Comparison of ENCODE assay signal across 29 cellular contexts in the genomic region with DNA sequence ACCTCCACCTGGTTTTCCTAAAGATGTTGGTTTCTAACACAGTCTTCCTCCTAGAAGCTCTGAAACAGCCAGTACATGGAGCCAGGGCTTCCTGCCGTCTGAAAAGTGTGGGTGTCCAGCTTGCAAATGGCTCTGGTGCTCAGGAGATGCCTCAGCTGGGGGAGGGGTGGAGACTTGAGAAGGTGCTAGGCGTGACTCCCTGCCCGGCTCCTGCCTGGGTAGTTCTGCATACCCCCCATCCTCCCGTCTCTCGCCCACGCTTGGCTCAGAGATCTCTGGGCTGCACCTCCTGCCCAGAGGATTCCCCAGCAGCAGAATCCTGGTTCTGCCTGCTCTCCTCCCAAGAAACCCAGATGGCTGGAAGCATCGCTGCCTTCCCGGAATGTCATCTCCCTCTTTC. TPM values are rescaled to one million over a fixed set of nuclear protein-coding genes. Genes with fewer than 3 reads are reported as not detected.
"Had no signal": no experiment of that assay in that cellular context is flagged by ENCODE, and none has a peak within 500 bp of the region (broad histone marks: within the 10 kb centered on the region; RNA-seq: fewer than 3 reads in every experiment).

No MANE protein-coding gene starts in this region.

- H3K9me3 Mint-ChIP-seq: activated B cell treated with CpG ODN at 0.5 μM for 24 hours; activated CD8-positive, alpha-beta T cell treated with anti-CD3 and anti-CD28 coated beads for 36 hours; activated naive CD4-positive, alpha-beta T cell treated with anti-CD3 and anti-CD28 coated beads, Interleukin-2, amount 50 U/mL, for 72 hours; activated T-helper 2 cell treated with anti-CD3 and anti-CD28 coated beads, Interferon-gamma antibody, Interleukin-2, Interleukin-4, amounts not matched to agents 10 μg/mL and 5 μg/mL and 100 μg/mL, durations not matched to agents 14 hours and 24 hours and 36 hours; effector memory CD8-positive, alpha-beta T cell; immature natural killer cell; naive thymus-derived CD8-positive, alpha-beta T cell; stimulated activated memory B cell treated with anti-CD40 and anti-IgM and Interleukin-4, amounts not matched to agents 10 μg/mL and 1 μg/mL and 100 μg/mL, for 72 hours; stimulated activated naive CD8-positive, alpha-beta T cell treated with anti-CD3 and anti-CD28 coated beads, Interleukin-15, amount 100 ng/mL, for 72 hours; T-cell had no signal

- H3K27ac ChIP-seq: breast epithelium, colonic mucosa, left lung, parathyroid adenoma, right lobe of liver, tibial nerve had no signal

- H3K27me3 Mint-ChIP-seq: activated B cell treated with CpG ODN at 0.5 μM for 24 hours had no signal

- H3K4me1 Mint-ChIP-seq: activated CD8-positive, alpha-beta memory T cell treated with anti-CD3 and anti-CD28 coated beads, Interleukin-2, amount 10 ng/mL, durations not matched to agents 7 days and 5 days; immature natural killer cell; stimulated activated naive CD8-positive, alpha-beta T cell treated with anti-CD3 and anti-CD28 coated beads, Interleukin-15, amount 100 ng/mL, for 72 hours; T-cell had no signal

- H3K4me3 ChIP-seq: breast epithelium, colonic mucosa, gastroesophageal sphincter, left lung, right lobe of liver, tibial nerve had no signal

- H3K4me3 Mint-ChIP-seq: activated B cell treated with CpG ODN at 0.5 μM for 24 hours; activated CD8-positive, alpha-beta memory T cell treated with anti-CD3 and anti-CD28 coated beads, Interleukin-2, amount 10 ng/mL, durations not matched to agents 7 days and 5 days; activated CD8-positive, alpha-beta T cell treated with anti-CD3 and anti-CD28 coated beads for 36 hours; effector memory CD8-positive, alpha-beta T cell; immature natural killer cell; naive thymus-derived CD8-positive, alpha-beta T cell; neural crest cell; stimulated activated memory B cell treated with anti-CD40 and anti-IgM and Interleukin-4, amounts not matched to agents 10 μg/mL and 1 μg/mL and 100 μg/mL, for 72 hours; stimulated activated naive CD8-positive, alpha-beta T cell treated with anti-CD3 and anti-CD28 coated beads, Interleukin-15, amount 100 ng/mL, for 72 hours; T-cell had no signal

- H3K36me3 ChIP-seq: breast epithelium, colonic mucosa, gastroesophageal sphincter, left lung, right lobe of liver, tibial nerve had no signal

- H3K9ac ChIP-seq: parathyroid adenoma had no signal

- H3K27ac Mint-ChIP-seq: activated B cell treated with CpG ODN at 0.5 μM for 24 hours; activated CD8-positive, alpha-beta memory T cell treated with anti-CD3 and anti-CD28 coated beads, Interleukin-2, amount 10 ng/mL, durations not matched to agents 7 days and 5 days; activated CD8-positive, alpha-beta T cell treated with anti-CD3 and anti-CD28 coated beads for 36 hours; activated T-helper 2 cell treated with anti-CD3 and anti-CD28 coated beads, Interferon-gamma antibody, Interleukin-2, Interleukin-4, amounts not matched to agents 10 μg/mL and 5 μg/mL and 100 μg/mL, durations not matched to agents 14 hours and 24 hours and 36 hours; effector memory CD8-positive, alpha-beta T cell; immature natural killer cell; naive thymus-derived CD8-positive, alpha-beta T cell; stimulated activated memory B cell treated with anti-CD40 and anti-IgM and Interleukin-4, amounts not matched to agents 10 μg/mL and 1 μg/mL and 100 μg/mL, for 72 hours; stimulated activated naive CD8-positive, alpha-beta T cell treated with anti-CD3 and anti-CD28 coated beads, Interleukin-15, amount 100 ng/mL, for 72 hours; T-cell had no signal

- H3K27me3 ChIP-seq: breast epithelium, colonic mucosa, gastroesophageal sphincter, left lung, right lobe of liver, tibial nerve had no signal

- DNase-seq: activated B cell treated with CpG ODN at 0.5 μM for 24 hours; activated CD4-positive, alpha-beta T cell treated with anti-CD3 and anti-CD28 coated beads, Interleukin-2, amount 50 U/mL, for 1 hour; activated CD8-positive, alpha-beta memory T cell treated with anti-CD3 and anti-CD28 coated beads, Interleukin-2, amount 10 ng/mL, durations not matched to agents 7 days and 5 days; activated CD8-positive, alpha-beta T cell treated with anti-CD3 and anti-CD28 coated beads for 36 hours; activated naive CD4-positive, alpha-beta T cell; activated T-cell treated with anti-CD3 and anti-CD28 coated beads, Interleukin-2, amount 50 U/mL, for 48 hours; colonic mucosa; effector memory CD8-positive, alpha-beta T cell; erythroblast; immature natural killer cell; left lung; naive thymus-derived CD8-positive, alpha-beta T cell; small intestine; stimulated activated CD4-positive, alpha-beta T cell treated with anti-CD3 and anti-CD28 coated beads, Interleukin-1b, Interleukin-23, amount 100 ng/mL, for 48 hours; stimulated activated CD4-positive, alpha-beta T cell treated with anti-CD3 and anti-CD28 coated beads, Interleukin-4, amount 100 ng/mL, for 4 hours; stimulated activated CD8-positive, alpha-beta memory T cell treated with anti-CD3 and anti-CD28 coated beads, Interleukin-4, amount 100 ng/mL, for 48 hours; stimulated activated naive CD8-positive, alpha-beta T cell treated with anti-CD3 and anti-CD28 coated beads, Interleukin-15, amount 100 ng/mL, for 72 hours; T-cell had no signal

- H3K9me3 ChIP-seq: breast epithelium, colonic mucosa, gastroesophageal sphincter, left lung, right lobe of liver, tibial nerve had no signal

- H3K4me1 ChIP-seq: colonic mucosa, left lung, parathyroid adenoma, right lobe of liver had no signal

- ATAC-seq: activated CD8-positive, alpha-beta memory T cell treated with anti-CD3 and anti-CD28 coated beads, Interleukin-2, amount 10 ng/mL, durations not matched to agents 7 days and 5 days; activated CD8-positive, alpha-beta T cell treated with anti-CD3 and anti-CD28 coated beads for 36 hours; activated naive CD4-positive, alpha-beta T cell treated with anti-CD3 and anti-CD28 coated beads, Interleukin-2, amount 50 U/mL, for 72 hours; effector memory CD8-positive, alpha-beta T cell; gastroesophageal sphincter; left lung; naive thymus-derived CD8-positive, alpha-beta T cell; stimulated activated memory B cell treated with anti-CD40 and anti-IgM and Interleukin-4, amounts not matched to agents 10 μg/mL and 1 μg/mL and 100 μg/mL, for 72 hours; stimulated activated naive CD8-positive, alpha-beta T cell treated with anti-CD3 and anti-CD28 coated beads, Interleukin-15, amount 100 ng/mL, for 72 hours; T-cell had no signal

- H3K36me3 Mint-ChIP-seq: activated CD8-positive, alpha-beta memory T cell treated with anti-CD3 and anti-CD28 coated beads, Interleukin-2, amount 10 ng/mL, durations not matched to agents 7 days and 5 days; activated naive CD4-positive, alpha-beta T cell treated with anti-CD3 and anti-CD28 coated beads, Interleukin-2, amount 50 U/mL, for 72 hours; immature natural killer cell; stimulated activated memory B cell treated with anti-CD40 and anti-IgM and Interleukin-4, amounts not matched to agents 10 μg/mL and 1 μg/mL and 100 μg/mL, for 72 hours; T-cell had no signal

RNA-seq across cellular contexts. Expression of a gene that starts 16.9 kb away (rescaled TPM):
- total RNA-seq: activated CD8-positive, alpha-beta memory T cell treated with anti-CD3 and anti-CD28 coated beads, Interleukin-2, amount 10 ng/mL, durations not matched to agents 7 days and 5 days; activated CD8-positive, alpha-beta T cell treated with anti-CD3 and anti-CD28 coated beads for 36 hours; activated naive CD4-positive, alpha-beta T cell treated with anti-CD3 and anti-CD28 coated beads, Interleukin-2, amount 50 U/mL, for 72 hours; activated T-helper 2 cell treated with anti-CD3 and anti-CD28 coated beads, Interferon-gamma antibody, Interleukin-2, Interleukin-4, amounts not matched to agents 10 μg/mL and 5 μg/mL and 100 μg/mL, durations not matched to agents 14 hours and 24 hours and 36 hours; fibroblast of lung; T-helper 2 cell treated with Interferon-gamma antibody and Interleukin-4, amounts not matched to agents 100 ng/mL and 5 ng/mL, for 36 hours had no signal
- polyA plus RNA-seq: immature natural killer cell; naive thymus-derived CD8-positive, alpha-beta T cell had no signal
